ENCODE assay signal across 11 cellular contexts in the genomic region with DNA sequence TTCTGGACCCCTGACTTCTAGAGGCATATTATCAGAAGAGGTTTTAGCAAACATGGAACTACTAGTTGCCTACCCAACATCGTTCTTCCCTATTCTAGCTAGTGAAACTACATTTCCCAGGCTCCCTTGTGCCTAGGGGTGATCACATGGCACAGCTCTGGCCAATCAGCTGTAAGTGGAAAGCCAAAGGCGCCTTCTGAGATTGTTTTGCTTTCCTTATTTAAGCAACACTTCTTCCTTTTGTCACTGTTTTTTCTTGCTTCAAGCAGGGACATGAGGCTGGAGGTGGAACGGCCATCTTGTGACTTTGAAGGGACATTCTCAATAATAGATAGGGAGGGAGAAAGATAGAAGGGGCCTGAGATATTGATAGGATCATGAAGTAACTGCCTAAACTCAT.
A peak's percentile ranks its signal among the peaks of the same experiment; 100 is the strongest.
DNase-seq lines count a peak whose midpoint lies in the region; ATAC-seq and TF ChIP-seq lines count a peak whose summit lies in the region.
"Had no signal": no experiment of that assay in that cellular context is flagged by ENCODE, and none has a peak within 500 bp of the region (broad histone marks: within the 10 kb centered on the region; RNA-seq: fewer than 3 reads in every experiment).

No MANE protein-coding gene starts in this region.

- H3K27me3 ChIP-seq in SK-N-SH (ENCODE audit: insufficient read depth) = no peaks in the 10 kb centered on the region
- H3K27me3 ChIP-seq: neutrophil had no signal

- POLR2A ChIA-PET in HEK293 (lab: Yijun Ruan, JAX) (no interaction called here), SK-N-SH (lab: Yijun Ruan, JAX) (no interaction called here)

- no peak for TF ChIP-seq EP300 in SK-N-SH (IDR thresholded peaks at IDR 0.05; ENCODE audit: borderline replicate concordance in 1 of 2, low read depth in 1 of 2, low read length in 1 of 2)

- H3K9me2 ChIP-seq in SK-N-SH = no peaks in the 10 kb centered on the region

- H3K9me3 ChIP-seq in HEK293 (ENCODE audit: control insufficient read depth, insufficient read depth, low read depth, low read length) (no peaks in the 10 kb centered on the region), SK-N-SH (no peaks in the 10 kb centered on the region)
- H3K9me3 ChIP-seq: neutrophil had no signal

- no peak for TF ChIP-seq CTCF in HEK293 (tag by site-specific recombination; IDR thresholded peaks at IDR 0.05)
- no peak for TF ChIP-seq CTCF in SK-N-SH (IDR thresholded peaks at IDR 0.05)

- H4K20me1 ChIP-seq in SK-N-SH (ENCODE audit: insufficient read depth) = no peaks in the 10 kb centered on the region

- H3K79me2 ChIP-seq in SK-N-SH (ENCODE audit: insufficient read depth) = no peaks in the 10 kb centered on the region

- CTCF ChIA-PET in HEK293 (lab: Yijun Ruan, JAX) (interaction anchor here (0.6 kb wide), 1 partner anchor 328 kb away, joined by 3 read pairs; no protein-coding TSS in a partner anchor), SK-N-SH (lab: Yijun Ruan, JAX) (no interaction called here)

- no peaks in the 10 kb centered on the region for H3K4me1 ChIP-seq in HEK293 (ENCODE audit: control insufficient read depth, insufficient read depth, low read length)
- H3K4me1 ChIP-seq in SK-N-SH (ENCODE audit: control insufficient read depth in 1 of 2, insufficient read depth in 2 of 2, low read depth in 1 of 2, low read length in 1 of 2) = no peaks in the 10 kb centered on the region; a peak in 1 of 4 replicates

- no peak for TF ChIP-seq RAD21 in SK-N-SH (IDR thresholded peaks at IDR 0.05; ENCODE audit: low read length)

- no peak overlapping the region for H2AFZ ChIP-seq in SK-N-SH (ENCODE audit: low read depth)

- no peak for ATAC-seq in GM18520 (IDR thresholded peaks at IDR 0.05; ENCODE audit: unreplicated experiment)
- no peak for ATAC-seq in GM21786 (IDR thresholded peaks at IDR 0.05; ENCODE audit: unreplicated experiment)
- ATAC-seq in HG02840 (IDR thresholded peaks at IDR 0.05; ENCODE audit: low FRiP score, unreplicated experiment) = no peak
- ATAC-seq: esophagus mucosa had no signal

- WGBS in SK-N-SH (ENCODE audit: low lambda C conversion rate) = 23% methylated on average over 3 of the region's 3 CpGs

- no peak overlapping the region for H3K4me2 ChIP-seq in SK-N-SH

- no peak overlapping the region for H3K4me3 ChIP-seq in HEK293 (ENCODE audit: low read depth, low read length)
- no peak overlapping the region for H3K4me3 ChIP-seq in SK-N-SH (ENCODE audit: low read depth in 2 of 2, low read length in 1 of 2)

- H3K36me3 ChIP-seq in HEK293 (ENCODE audit: control insufficient read depth in 2 of 2, insufficient read depth in 1 of 2, low read length in 2 of 2) (no peaks in the 10 kb centered on the region), SK-N-SH (replicated peaks in 1 of 2; ENCODE audit: control insufficient read depth in 1 of 2, insufficient read depth in 2 of 2, low read length in 1 of 2) (no peaks in the 10 kb centered on the region)
- H3K36me3 ChIP-seq: neutrophil had no signal

- DNase-seq in Daoy (ENCODE audit: low read depth) (peak; percentile 49), SK-N-SH (peak; percentile 57), hepatic stellate cell (ENCODE audit: low spot score) (peak; percentile 50), LoVo (ENCODE audit: low spot score) (no peak)
- DNase-seq: NCI-H1436 treated with DMSO at 0.1 percent for 48 hours had no signal

- no peaks in the 10 kb centered on the region for H3F3A ChIP-seq in SK-N-SH (replicated peaks; ENCODE audit: insufficient read depth)

- H3K27ac ChIP-seq in HEK293 (ENCODE audit: extremely low read depth, low read depth, low read length) (no peak overlapping the region), SK-N-SH (ENCODE audit: low read depth in 2 of 2, low read length in 1 of 2) (no peak overlapping the region)
- H3K27ac ChIP-seq: neutrophil had no signal

- no peak overlapping the region for H3K9ac ChIP-seq in SK-N-SH

TF ChIP-seq in HEK293, 187 proteins besides CTCF, POLR2A, EP300 and RAD21:
- TF ChIP-seq EGR2 (tag by site-specific recombination; IDR thresholded peaks at IDR 0.05; ENCODE audit: low read depth) (no peak), ZNF596 (tag by site-specific recombination; IDR thresholded peaks at IDR 0.05) (no peak), ZNF404 (tag by site-specific recombination; IDR thresholded peaks at IDR 0.05) (no peak), ZBTB17 (tag by site-specific recombination; IDR thresholded peaks at IDR 0.05) (peak; percentile 41; the same call in 1 of the 2 replicates)

TF ChIP-seq in SK-N-SH, 30 proteins besides CTCF, POLR2A, EP300 and RAD21:
- TF ChIP-seq FOXJ3 (CRISPR knock-in tag; IDR thresholded peaks at IDR 0.05) (no peak), RFX5 (IDR thresholded peaks at IDR 0.05; ENCODE audit: low read length) (no peak)
- TF ChIP-seq, protein P1, sequence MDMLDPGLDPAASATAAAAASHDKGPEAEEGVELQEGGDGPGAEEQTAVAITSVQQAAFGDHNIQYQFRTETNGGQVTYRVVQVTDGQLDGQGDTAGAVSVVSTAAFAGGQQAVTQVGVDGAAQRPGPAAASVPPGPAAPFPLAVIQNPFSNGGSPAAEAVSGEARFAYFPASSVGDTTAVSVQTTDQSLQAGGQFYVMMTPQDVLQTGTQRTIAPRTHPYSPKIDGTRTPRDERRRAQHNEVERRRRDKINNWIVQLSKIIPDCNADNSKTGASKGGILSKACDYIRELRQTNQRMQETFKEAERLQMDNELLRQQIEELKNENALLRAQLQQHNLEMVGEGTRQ (IDR thresholded peaks at IDR 0.05; ENCODE audit: borderline replicate concordance, low read depth, low read length) = no peak
- TF ChIP-seq, protein P2, sequence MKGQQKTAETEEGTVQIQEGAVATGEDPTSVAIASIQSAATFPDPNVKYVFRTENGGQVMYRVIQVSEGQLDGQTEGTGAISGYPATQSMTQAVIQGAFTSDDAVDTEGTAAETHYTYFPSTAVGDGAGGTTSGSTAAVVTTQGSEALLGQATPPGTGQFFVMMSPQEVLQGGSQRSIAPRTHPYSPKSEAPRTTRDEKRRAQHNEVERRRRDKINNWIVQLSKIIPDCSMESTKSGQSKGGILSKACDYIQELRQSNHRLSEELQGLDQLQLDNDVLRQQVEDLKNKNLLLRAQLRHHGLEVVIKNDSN (IDR thresholded peaks at IDR 0.05; ENCODE audit: borderline replicate concordance, low read depth) = peak; percentile 91
TF ChIP-seq in SK-N-SH: peak in this region for 1.
